Comparison of ENCODE assay signal across 15 cellular contexts in the genomic region with DNA sequence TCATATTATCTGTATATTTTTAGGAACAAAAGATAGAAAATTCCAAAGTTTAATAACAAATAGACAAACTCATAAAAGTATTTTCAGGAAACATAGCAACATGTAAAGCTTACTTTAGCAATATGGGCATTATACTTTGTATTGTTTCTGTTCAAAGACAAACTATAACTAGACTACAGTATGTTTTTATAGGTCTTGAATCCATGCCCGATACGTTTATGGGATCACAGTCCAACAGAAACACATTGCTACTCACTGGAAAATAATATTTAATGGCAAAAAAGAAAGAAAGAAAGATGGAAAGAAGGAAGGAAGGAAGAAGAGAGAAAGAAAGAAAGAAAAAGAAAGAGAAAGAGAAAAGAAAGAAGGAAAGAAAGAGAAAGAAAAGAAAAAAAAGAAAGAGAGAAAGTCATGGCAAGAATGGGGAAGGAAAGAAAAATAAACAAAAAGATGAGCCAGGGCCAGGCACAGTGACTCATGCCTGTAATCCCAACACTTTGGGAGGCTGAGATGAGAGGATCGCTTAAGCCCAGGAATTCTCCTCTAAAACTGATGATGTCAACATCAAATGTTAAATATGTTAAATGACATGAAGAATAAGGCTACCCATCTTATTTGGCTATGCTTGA. TPM values are rescaled to one million over a fixed set of nuclear protein-coding genes. Genes with fewer than 3 reads are reported as not detected.
A peak's percentile ranks its signal among the peaks of the same experiment; 100 is the strongest.
DNase-seq lines count a peak whose midpoint lies in the region; ATAC-seq and TF ChIP-seq lines count a peak whose summit lies in the region.
"Had no signal": no experiment of that assay in that cellular context is flagged by ENCODE, and none has a peak within 500 bp of the region (broad histone marks: within the 10 kb centered on the region; RNA-seq: fewer than 3 reads in every experiment).

No MANE protein-coding gene starts in this region.

- peaks cover 0 to 5% (median 0%) of the 10 kb centered on the region in 6 donors for H3K4me1 ChIP-seq in spleen

- WGBS in spleen, 5 donors = 80 to 92% (median 90%) methylated on average over 3 of the region's 3 CpGs

- no peak for TF ChIP-seq POLR2A in spleen (IDR thresholded peaks at IDR 0.05)

- H3K9me3 ChIP-seq in spleen = no peaks in the 10 kb centered on the region

- no peak for TF ChIP-seq CTCF in LNCaP clone FGC (IDR thresholded peaks at IDR 0.05; ENCODE audit: control insufficient read depth, extremely low read depth, insufficient read depth)
- TF ChIP-seq CTCF in cardiac fibroblast (IDR thresholded peaks at IDR 0.05; ENCODE audit: low read depth, low read length) = no peak
- no peak for TF ChIP-seq CTCF in spleen (IDR thresholded peaks at IDR 0.05 in 8 of 11, conservative IDR thresholded peaks at IDR 0.05 in 3 of 11)

- ATAC-seq in left colon = peak; percentile 95
- ATAC-seq in GM18519 (IDR thresholded peaks at IDR 0.05; ENCODE audit: low FRiP score, unreplicated experiment) = no peak
- no peak for ATAC-seq in GM21825 (IDR thresholded peaks at IDR 0.05; ENCODE audit: unreplicated experiment)
- ATAC-seq: stimulated activated naive B cell treated with anti-CD40 and anti-IgM and Interleukin-4, amounts not matched to agents 10 μg/mL and 1 μg/mL and 100 μg/mL, for 72 hours had no signal

- H3K4me3 ChIP-seq in LNCaP clone FGC (ENCODE audit: low read depth, low read length) (no peak overlapping the region), cardiac fibroblast (replicated peaks in 1 of 2; ENCODE audit: low read depth in 2 of 2, low read length in 2 of 2) (no peak overlapping the region), spleen (no peak overlapping the region)

- no peaks in the 10 kb centered on the region for H3K27me3 ChIP-seq in spleen (replicated peaks in 1 of 7)

- H3K36me3 ChIP-seq in spleen = peaks cover 0 to 78% (median 14%) of the 10 kb centered on the region in 6 donors

- intact Hi-C loops in left colon (cut with DNase I, micrococcal nuclease) = no loop called here
- intact Hi-C loops in spleen (cut with DNase I; ENCODE audit: low total_unique reads) = no loop called here

- DNase-seq in AG08396 (ENCODE audit: low spot score) (peak; percentile 17), LNCaP clone FGC (ENCODE audit: low read depth) (peak; percentile 72), cardiac fibroblast (ENCODE audit: low read depth in 2 of 2) (peak; percentile 22 to 57), left colon (peak in 1 of 2 donors; percentile 33), spleen (no peak), iPS-NIHi11 (ENCODE audit: low spot score) (no peak)
- DNase-seq: activated T-cell treated with anti-CD3 and anti-CD28 coated beads, Interleukin-2, amount 50 U/mL, for 24 hours; CD4-positive, alpha-beta T cell; cortex of kidney; NCI-H187; stimulated activated CD4-positive, alpha-beta T cell treated with anti-CD3 and anti-CD28 coated beads, Interleukin-12 subunit alpha, Interleukin-12 subunit beta, amount 100 ng/mL, for 4 hours; stimulated activated naive B cell treated with anti-CD40 and anti-IgM and Interleukin-4, amounts not matched to agents 10 μg/mL and 1 μg/mL and 100 μg/mL, for 72 hours had no signal

- peak overlapping the region in 1 of 8 donors; percentile 12 for H3K27ac ChIP-seq in spleen
- H3K27ac ChIP-seq: HL-60 had no signal

RNA-seq across cellular contexts. Expression of gene TM2D1, which starts 32.7 kb away (rescaled TPM):
- total RNA-seq in left colon (10 to 100 TPM; 38.2 to 40.4 TPM), spleen (10 to 100 TPM; 33.0 to 68.6 (median 47.7) TPM)
- 10 to 100 TPM; 17.0 to 23.2 (median 18.6) TPM for polyA plus RNA-seq in spleen

RNA-seq across cellular contexts. Expression of gene PATJ, which starts 50.0 kb away (rescaled TPM):
- total RNA-seq in left colon (10 to 100 TPM; 68.8 to 95.2 TPM), spleen (10 to 100 TPM; 16.0 to 32.2 (median 21.5) TPM)
- 1 to 10 TPM; 2.3 to 4.1 (median 2.9) TPM for polyA plus RNA-seq in spleen

Comparison
In these comparisons a context has a peak if more than half of its experiments do, and no peak if none do; other contexts are left out.
1. DNase-seq: peak in AG08396 (single experiment), LNCaP clone FGC (single experiment) and cardiac fibroblast (2 of 2); none in spleen (single experiment) and iPS-NIHi11 (single experiment).